Comparison of ENCODE assay signal across 8 cellular contexts in genomic region chr20:49278036-49278816, GRCh38. TPM values are rescaled to one million over a fixed set of nuclear protein-coding genes. Genes with fewer than 3 reads are reported as not detected.
DNase-seq lines count a peak whose midpoint lies in the region; ATAC-seq lines count a peak whose summit lies in the region.

Gene ZNFX1, minus strand, starts transcription at chr20:49278057. Its CDS starts 2,218 bp downstream, at chr20:49275839.

- peak within 1 kb of the TSS; percentile 76 to 98 (median 90) for H3K4me3 ChIP-seq in BLaER1 treated with 17β-estradiol and CSF1 and Interleukin-3, amounts not matched to agents 10 nM and 100 nM

- peaks cover 64 to 87% (median 76%) of the 10 kb centered on the region in 11 experiments for H4K20me1 ChIP-seq in BLaER1 treated with 17β-estradiol and CSF1 and Interleukin-3, amounts not matched to agents 10 nM and 100 nM

- peak within 1 kb of the TSS; percentile 84 to 96 (median 91) for H3K4me2 ChIP-seq in BLaER1 treated with 17β-estradiol and CSF1 and Interleukin-3, amounts not matched to agents 10 nM and 100 nM

- peak within 1 kb of the TSS; percentile 91 to 99 (median 97) for H3K27ac ChIP-seq in BLaER1 treated with 17β-estradiol and CSF1 and Interleukin-3, amounts not matched to agents 10 nM and 100 nM

- H3K27me3 ChIP-seq in BLaER1 treated with 17β-estradiol and CSF1 and Interleukin-3, amounts not matched to agents 10 nM and 100 nM: no peaks in the 10 kb centered on the region

- H3K4me1 ChIP-seq in BLaER1 treated with 17β-estradiol and CSF1 and Interleukin-3, amounts not matched to agents 10 nM and 100 nM: peaks cover 36 to 62% (median 44%) of the 10 kb centered on the region in 10 experiments

- ATAC-seq in GM19351 (IDR thresholded peaks at IDR 0.05; ENCODE audit: unreplicated experiment) (peak; percentile 77), HG03521 (IDR thresholded peaks at IDR 0.05; ENCODE audit: unreplicated experiment) (peak; percentile 83), left lobe of liver (peak; percentile 93)

- peak within 1 kb of the TSS; percentile 93 to 100 (median 97) for H3K9ac ChIP-seq in BLaER1 treated with 17β-estradiol and CSF1 and Interleukin-3, amounts not matched to agents 10 nM and 100 nM

- peaks cover 64 to 73% (median 68%) of the 10 kb centered on the region in 11 experiments for H3K36me3 ChIP-seq in BLaER1 treated with 17β-estradiol and CSF1 and Interleukin-3, amounts not matched to agents 10 nM and 100 nM

- peaks cover 41 to 43% (median 42%) of the 10 kb centered on the region in 11 experiments for H3K9me3 ChIP-seq in BLaER1 treated with 17β-estradiol and CSF1 and Interleukin-3, amounts not matched to agents 10 nM and 100 nM (replicated peaks in 1 of 11)

- DNase-seq in NCI-H748 (lab: John Stamatoyannopoulos, UW; ENCODE audit: unreplicated experiment) (peak; percentile 96), dedifferentiated amniotic fluid mesenchymal stem cell (ENCODE audit: extremely low spot score) (peak; percentile 99), left lobe of liver (ENCODE audit: low spot score) (peak; percentile 99)
- DNase-seq in activated CD4-positive, alpha-beta T cell treated with anti-CD3 and anti-CD28 coated beads, Interleukin-2, amount 50 U/mL, for 1 hour: peak; percentile 99
- DNase-seq in stimulated activated CD4-positive, alpha-beta T cell treated with anti-CD3 and anti-CD28 coated beads, Interleukin-2, amount 100 ng/mL, for 4 hours (ENCODE audit: low read depth): peak; percentile 97

RNA-seq across cellular contexts. Expression of gene ZNFX1, which starts in this region (rescaled TPM):
- 10.0 TPM for total RNA-seq in left lobe of liver

Comparison
In these comparisons a context has a peak if more than half of its experiments do, and no peak if none do; other contexts are left out.
1. Peak in every context shown above with its lines: DNase-seq, ATAC-seq, H3K4me3 ChIP-seq and H3K27ac ChIP-seq.